In the genomic region with DNA sequence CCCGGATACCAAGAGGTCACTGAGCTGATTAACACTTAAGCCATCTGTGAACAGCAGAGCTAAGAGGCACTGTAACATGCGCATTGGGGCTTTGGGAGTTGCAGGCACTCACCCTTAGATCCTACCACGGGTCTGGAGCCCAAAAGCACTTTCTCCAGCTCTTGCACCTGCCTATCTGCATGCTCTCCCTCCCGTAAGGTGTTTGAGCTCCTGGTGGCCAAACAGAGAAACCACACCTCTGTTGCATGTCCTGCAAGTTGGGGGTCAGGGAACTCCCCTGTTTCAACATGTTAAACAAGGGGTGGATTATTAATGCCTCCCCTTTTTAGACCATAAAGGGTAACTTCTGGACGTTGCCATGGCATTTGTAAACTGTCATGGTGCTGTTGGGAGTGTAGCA, we compare ENCODE assay signal across 1 cellular context.
TF ChIP-seq lines count a peak whose summit lies in the region.

No MANE protein-coding gene starts in this region.

TF ChIP-seq in GM23338, 12 proteins besides CTCF, POLR2A, EP300 and RAD21 (continued from another document):
- TF ChIP-seq REST (IDR thresholded peaks at IDR 0.05; ENCODE audit: unreplicated experiment): no peak
- TF ChIP-seq ZNF462 (CRISPR knock-in tag; IDR thresholded peaks at IDR 0.05): no peak
- no peak for TF ChIP-seq EZH2 (IDR thresholded peaks at IDR 0.05; ENCODE audit: low read depth, unreplicated experiment)
- no peak for TF ChIP-seq POLR2AphosphoS5 (IDR thresholded peaks at IDR 0.05; ENCODE audit: low read depth)
- no peak for TF ChIP-seq ZNF331 (CRISPR knock-in tag; IDR thresholded peaks at IDR 0.05; ENCODE audit: low read depth)
- TF ChIP-seq STAT1 (IDR thresholded peaks at IDR 0.05; ENCODE audit: unreplicated experiment): no peak
- no peak for TF ChIP-seq JUNB (IDR thresholded peaks at IDR 0.05; ENCODE audit: unreplicated experiment)
